Comparison of ENCODE assay signal across 1 cellular context in the genomic region with DNA sequence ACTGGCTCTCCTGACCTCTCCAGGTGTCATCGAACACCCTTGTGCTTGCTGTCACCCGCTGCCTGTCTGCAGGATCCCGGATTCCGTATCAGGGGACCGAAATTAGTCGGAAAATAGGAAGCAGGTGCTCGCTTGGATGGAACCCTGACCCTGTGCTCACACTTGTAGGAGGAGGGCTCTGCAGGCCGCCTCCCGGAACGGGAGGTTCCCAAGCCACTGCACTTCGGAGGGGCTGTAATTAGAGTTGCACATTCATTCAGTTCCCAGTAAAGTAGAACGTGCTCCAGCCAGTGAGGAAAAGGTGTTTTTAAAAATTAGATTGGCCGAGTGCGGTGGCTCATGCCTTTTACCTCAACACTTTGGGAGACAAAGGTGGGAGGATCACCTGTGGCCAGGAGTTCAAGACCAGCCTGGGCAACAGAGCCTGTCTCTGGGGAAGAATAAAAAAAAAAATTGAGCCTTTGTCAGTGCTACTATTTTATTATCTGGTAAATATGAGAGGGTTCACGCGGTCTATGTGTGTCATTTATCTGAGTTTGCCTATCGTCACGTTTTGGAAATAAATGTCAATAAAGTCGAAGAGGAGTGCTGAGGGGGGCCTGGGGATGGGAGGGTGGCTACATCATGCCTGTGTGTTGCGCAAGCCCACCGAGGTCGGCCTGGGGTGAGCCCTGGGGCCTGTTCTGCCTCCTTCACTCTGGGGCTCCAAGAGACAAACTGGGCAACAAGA.
TF ChIP-seq lines count a peak whose summit lies in the region.

No MANE protein-coding gene starts in this region.

TF ChIP-seq in HepG2, 621 proteins besides CTCF, POLR2A, EP300 and RAD21 (continued from another document and continues in another):
- TF ChIP-seq, protein P1, sequence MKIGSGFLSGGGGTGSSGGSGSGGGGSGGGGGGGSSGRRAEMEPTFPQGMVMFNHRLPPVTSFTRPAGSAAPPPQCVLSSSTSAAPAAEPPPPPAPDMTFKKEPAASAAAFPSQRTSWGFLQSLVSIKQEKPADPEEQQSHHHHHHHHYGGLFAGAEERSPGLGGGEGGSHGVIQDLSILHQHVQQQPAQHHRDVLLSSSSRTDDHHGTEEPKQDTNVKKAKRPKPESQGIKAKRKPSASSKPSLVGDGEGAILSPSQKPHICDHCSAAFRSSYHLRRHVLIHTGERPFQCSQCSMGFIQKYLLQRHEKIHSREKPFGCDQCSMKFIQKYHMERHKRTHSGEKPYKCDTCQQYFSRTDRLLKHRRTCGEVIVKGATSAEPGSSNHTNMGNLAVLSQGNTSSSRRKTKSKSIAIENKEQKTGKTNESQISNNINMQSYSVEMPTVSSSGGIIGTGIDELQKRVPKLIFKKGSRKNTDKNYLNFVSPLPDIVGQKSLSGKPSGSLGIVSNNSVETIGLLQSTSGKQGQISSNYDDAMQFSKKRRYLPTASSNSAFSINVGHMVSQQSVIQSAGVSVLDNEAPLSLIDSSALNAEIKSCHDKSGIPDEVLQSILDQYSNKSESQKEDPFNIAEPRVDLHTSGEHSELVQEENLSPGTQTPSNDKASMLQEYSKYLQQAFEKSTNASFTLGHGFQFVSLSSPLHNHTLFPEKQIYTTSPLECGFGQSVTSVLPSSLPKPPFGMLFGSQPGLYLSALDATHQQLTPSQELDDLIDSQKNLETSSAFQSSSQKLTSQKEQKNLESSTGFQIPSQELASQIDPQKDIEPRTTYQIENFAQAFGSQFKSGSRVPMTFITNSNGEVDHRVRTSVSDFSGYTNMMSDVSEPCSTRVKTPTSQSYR (CRISPR knock-in tag; IDR thresholded peaks at IDR 0.05; ENCODE audit: borderline replicate concordance) = peak; percentile 79; the same call in 1 of the 2 replicates
- no peak for TF ChIP-seq ZNF260 (CRISPR knock-in tag; IDR thresholded peaks at IDR 0.05; ENCODE audit: borderline replicate concordance, low read depth)
- no peak; the same call in 1 of the 2 replicates for TF ChIP-seq ZBTB39 (CRISPR knock-in tag; IDR thresholded peaks at IDR 0.05)
- TF ChIP-seq RXRB (CRISPR knock-in tag; IDR thresholded peaks at IDR 0.05; ENCODE audit: borderline replicate concordance) = peak; percentile 86
- peak; percentile 44; the same call in 1 of the 2 replicates for TF ChIP-seq KDM3A (CRISPR knock-in tag; IDR thresholded peaks at IDR 0.05; ENCODE audit: low read depth)
- TF ChIP-seq TGIF2 (CRISPR knock-in tag; IDR thresholded peaks at IDR 0.05) = peak; percentile 74; the same call in 1 of the 2 replicates
- TF ChIP-seq RNF2 (conservative IDR thresholded peaks at IDR 0.05; ENCODE audit: low read depth) = peak; percentile 83
- peak; percentile 82 for TF ChIP-seq RBAK (CRISPR knock-in tag; IDR thresholded peaks at IDR 0.05)
- TF ChIP-seq SMAD9 (CRISPR knock-in tag; IDR thresholded peaks at IDR 0.05) = peak; percentile 87
- TF ChIP-seq, protein P2, sequence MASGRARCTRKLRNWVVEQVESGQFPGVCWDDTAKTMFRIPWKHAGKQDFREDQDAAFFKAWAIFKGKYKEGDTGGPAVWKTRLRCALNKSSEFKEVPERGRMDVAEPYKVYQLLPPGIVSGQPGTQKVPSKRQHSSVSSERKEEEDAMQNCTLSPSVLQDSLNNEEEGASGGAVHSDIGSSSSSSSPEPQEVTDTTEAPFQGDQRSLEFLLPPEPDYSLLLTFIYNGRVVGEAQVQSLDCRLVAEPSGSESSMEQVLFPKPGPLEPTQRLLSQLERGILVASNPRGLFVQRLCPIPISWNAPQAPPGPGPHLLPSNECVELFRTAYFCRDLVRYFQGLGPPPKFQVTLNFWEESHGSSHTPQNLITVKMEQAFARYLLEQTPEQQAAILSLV (CRISPR knock-in tag; IDR thresholded peaks at IDR 0.05; ENCODE audit: borderline replicate concordance) = peak; percentile 92; the same call in 1 of the 2 replicates
- TF ChIP-seq ZNF12 (CRISPR knock-in tag; IDR thresholded peaks at IDR 0.05) = peak; percentile 86; the same call in 1 of the 2 replicates
- TF ChIP-seq SP2 (CRISPR knock-in tag; IDR thresholded peaks at IDR 0.05) = no peak; the same call in 1 of the 2 replicates
- TF ChIP-seq, protein P3, sequence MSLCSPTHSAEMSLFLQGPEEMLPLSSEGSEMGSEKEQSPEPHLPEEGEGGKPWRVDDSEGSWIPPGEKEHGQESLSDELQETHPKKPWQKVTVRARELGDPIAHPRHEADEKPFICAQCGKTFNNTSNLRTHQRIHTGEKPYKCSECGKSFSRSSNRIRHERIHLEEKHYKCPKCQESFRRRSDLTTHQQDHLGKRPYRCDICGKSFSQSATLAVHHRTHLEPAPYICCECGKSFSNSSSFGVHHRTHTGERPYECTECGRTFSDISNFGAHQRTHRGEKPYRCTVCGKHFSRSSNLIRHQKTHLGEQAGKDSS (CRISPR knock-in tag; IDR thresholded peaks at IDR 0.05; ENCODE audit: borderline replicate concordance, low read depth) = peak; percentile 97
- no peak for TF ChIP-seq SMARCC2 (IDR thresholded peaks at IDR 0.05)
- TF ChIP-seq, protein P4, sequence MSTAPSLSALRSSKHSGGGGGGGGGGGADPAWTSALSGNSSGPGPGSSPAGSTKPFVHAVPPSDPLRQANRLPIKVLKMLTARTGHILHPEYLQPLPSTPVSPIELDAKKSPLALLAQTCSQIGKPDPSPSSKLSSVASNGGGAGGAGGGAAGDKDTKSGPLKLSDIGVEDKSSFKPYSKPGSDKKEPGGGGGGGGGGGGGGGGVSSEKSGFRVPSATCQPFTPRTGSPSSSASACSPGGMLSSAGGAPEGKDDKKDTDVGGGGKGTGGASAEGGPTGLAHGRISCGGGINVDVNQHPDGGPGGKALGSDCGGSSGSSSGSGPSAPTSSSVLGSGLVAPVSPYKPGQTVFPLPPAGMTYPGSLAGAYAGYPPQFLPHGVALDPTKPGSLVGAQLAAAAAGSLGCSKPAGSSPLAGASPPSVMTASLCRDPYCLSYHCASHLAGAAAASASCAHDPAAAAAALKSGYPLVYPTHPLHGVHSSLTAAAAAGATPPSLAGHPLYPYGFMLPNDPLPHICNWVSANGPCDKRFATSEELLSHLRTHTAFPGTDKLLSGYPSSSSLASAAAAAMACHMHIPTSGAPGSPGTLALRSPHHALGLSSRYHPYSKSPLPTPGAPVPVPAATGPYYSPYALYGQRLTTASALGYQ (CRISPR knock-in tag; IDR thresholded peaks at IDR 0.05) = peak; percentile 83; the same call in 1 of the 2 replicates
- peak; percentile 63; the same call in 1 of the 2 replicates for TF ChIP-seq MAZ (IDR thresholded peaks at IDR 0.05; ENCODE audit: borderline replicate concordance, low read depth, low read length)
- peak; percentile 84; the same call in 1 of the 2 replicates for TF ChIP-seq MAZ (CRISPR knock-in tag; IDR thresholded peaks at IDR 0.05; ENCODE audit: low read depth)
- TF ChIP-seq SMC3 (IDR thresholded peaks at IDR 0.05; ENCODE audit: low read length) = peak; percentile 17; the same call in 1 of the 2 replicates
- TF ChIP-seq MAFF (IDR thresholded peaks at IDR 0.05; ENCODE audit: low read depth, low read length) = peak; percentile 25; the same call in 1 of the 2 replicates
- TF ChIP-seq MYNN (CRISPR knock-in tag; IDR thresholded peaks at IDR 0.05; ENCODE audit: low read depth) = peak; percentile 95
- peak; percentile 96 for TF ChIP-seq ZFP1 (CRISPR knock-in tag; IDR thresholded peaks at IDR 0.05)
- no peak; the same call in 1 of the 2 replicates for TF ChIP-seq ZNF329 (CRISPR knock-in tag; IDR thresholded peaks at IDR 0.05; ENCODE audit: low read depth)
- TF ChIP-seq ZNF558 (CRISPR knock-in tag; IDR thresholded peaks at IDR 0.05; ENCODE audit: borderline replicate concordance) = no peak; the same call in 1 of the 2 replicates
- TF ChIP-seq ZFP62 (CRISPR knock-in tag; IDR thresholded peaks at IDR 0.05) = no peak
- peak; percentile 93 for TF ChIP-seq SP4 (CRISPR knock-in tag; IDR thresholded peaks at IDR 0.05)
- TF ChIP-seq ZNF263 (CRISPR knock-in tag; IDR thresholded peaks at IDR 0.05) = peak; percentile 93
- TF ChIP-seq HNRNPL (IDR thresholded peaks at IDR 0.05; ENCODE audit: low read depth, low read length) = 0 out of 2 replicates have a peak, but pooled peaks have one; percentile 3
- peak; percentile 99 for TF ChIP-seq ZNF124 (CRISPR knock-in tag; IDR thresholded peaks at IDR 0.05)
- TF ChIP-seq ZNF570 (CRISPR knock-in tag; IDR thresholded peaks at IDR 0.05; ENCODE audit: borderline replicate concordance) = no peak
- no peak; the same call in 1 of the 2 replicates for TF ChIP-seq ZNF615 (CRISPR knock-in tag; IDR thresholded peaks at IDR 0.05; ENCODE audit: borderline replicate concordance)
- peak; percentile 98 for TF ChIP-seq YEATS2 (CRISPR knock-in tag; IDR thresholded peaks at IDR 0.05; ENCODE audit: borderline replicate concordance)
- no peak; the same call in 1 of the 2 replicates for TF ChIP-seq XBP1 (CRISPR knock-in tag; IDR thresholded peaks at IDR 0.05)
- TF ChIP-seq ZNF264 (CRISPR knock-in tag; IDR thresholded peaks at IDR 0.05) = peak; percentile 74
- TF ChIP-seq CENPX (CRISPR knock-in tag; IDR thresholded peaks at IDR 0.05) = no peak
- peak; percentile 63; the same call in 1 of the 2 replicates for TF ChIP-seq NFYC (CRISPR knock-in tag; IDR thresholded peaks at IDR 0.05)
- peak; percentile 84; the same call in 1 of the 2 replicates for TF ChIP-seq ZBTB7B (CRISPR knock-in tag; IDR thresholded peaks at IDR 0.05)
- peak; percentile 97 for TF ChIP-seq CEBPG (CRISPR knock-in tag; IDR thresholded peaks at IDR 0.05)
- no peak for TF ChIP-seq ZBTB1 (CRISPR knock-in tag; IDR thresholded peaks at IDR 0.05; ENCODE audit: borderline replicate concordance)
- peak; percentile 88 for TF ChIP-seq GATAD2A (CRISPR knock-in tag; IDR thresholded peaks at IDR 0.05)
- TF ChIP-seq ZNF17 (CRISPR knock-in tag; IDR thresholded peaks at IDR 0.05) = 0 out of 2 replicates have a peak, but pooled peaks have one; percentile 24
- peak; percentile 87 for TF ChIP-seq FOXA3 (CRISPR knock-in tag; IDR thresholded peaks at IDR 0.05)
- TF ChIP-seq ZFAT (CRISPR knock-in tag; conservative IDR thresholded peaks at IDR 0.05) = no peak
- TF ChIP-seq AKAP8 (CRISPR knock-in tag; IDR thresholded peaks at IDR 0.05) = peak; percentile 77; the same call in 1 of the 2 replicates
- TF ChIP-seq TIGD3 (CRISPR knock-in tag; IDR thresholded peaks at IDR 0.05; ENCODE audit: borderline replicate concordance) = peak; percentile 81; the same call in 1 of the 2 replicates
- no peak; the same call in 1 of the 2 replicates for TF ChIP-seq PAF1 (CRISPR knock-in tag; IDR thresholded peaks at IDR 0.05)
- no peak for TF ChIP-seq CBX1 (IDR thresholded peaks at IDR 0.05; ENCODE audit: low read depth)
- TF ChIP-seq ZBTB10 (CRISPR knock-in tag; IDR thresholded peaks at IDR 0.05; ENCODE audit: borderline replicate concordance) = peak; percentile 58
- TF ChIP-seq NFIC (IDR thresholded peaks at IDR 0.05; ENCODE audit: low read length) = peak; percentile 71; the same call in 1 of the 2 replicates
- no peak for TF ChIP-seq ZNF780A (CRISPR knock-in tag; IDR thresholded peaks at IDR 0.05)
- no peak for TF ChIP-seq ZIK1 (CRISPR knock-in tag; IDR thresholded peaks at IDR 0.05; ENCODE audit: borderline replicate concordance, low read depth)
- TF ChIP-seq, protein P5, sequence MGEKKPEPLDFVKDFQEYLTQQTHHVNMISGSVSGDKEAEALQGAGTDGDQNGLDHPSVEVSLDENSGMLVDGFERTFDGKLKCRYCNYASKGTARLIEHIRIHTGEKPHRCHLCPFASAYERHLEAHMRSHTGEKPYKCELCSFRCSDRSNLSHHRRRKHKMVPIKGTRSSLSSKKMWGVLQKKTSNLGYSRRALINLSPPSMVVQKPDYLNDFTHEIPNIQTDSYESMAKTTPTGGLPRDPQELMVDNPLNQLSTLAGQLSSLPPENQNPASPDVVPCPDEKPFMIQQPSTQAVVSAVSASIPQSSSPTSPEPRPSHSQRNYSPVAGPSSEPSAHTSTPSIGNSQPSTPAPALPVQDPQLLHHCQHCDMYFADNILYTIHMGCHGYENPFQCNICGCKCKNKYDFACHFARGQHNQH (CRISPR knock-in tag; IDR thresholded peaks at IDR 0.05) = peak; percentile 99
- peak; percentile 84 for TF ChIP-seq TBX2 (CRISPR knock-in tag; IDR thresholded peaks at IDR 0.05; ENCODE audit: borderline replicate concordance)
- TF ChIP-seq TEAD3 (CRISPR knock-in tag; optimal IDR thresholded peaks at IDR 0.05; ENCODE audit: borderline replicate concordance) = peak; percentile 17
